In genomic region chr22:43378011-43378704, GRCh38 we compare ENCODE assay signal across 12 cellular contexts. TPM values are rescaled to one million over a fixed set of nuclear protein-coding genes. Genes with fewer than 3 reads are reported as not detected.
DNase-seq lines count a peak whose midpoint lies in the region; ATAC-seq, FAIRE-seq and TF ChIP-seq lines count a peak whose summit lies in the region.
"Had no signal": no experiment of that assay in that cellular context is flagged by ENCODE, and none has a peak within 500 bp of the region (broad histone marks: within the 10 kb centered on the region; RNA-seq: fewer than 3 reads in every experiment).

No MANE protein-coding gene starts in this region.

- no peak overlapping the region for H3K4me2 ChIP-seq in K562 (ENCODE audit: insufficient read depth, low read length)

- TF ChIP-seq CTCF in K562 (IDR thresholded peaks at IDR 0.05 in 2 of 3, conservative IDR thresholded peaks at IDR 0.05 in 1 of 3; ENCODE audit: insufficient read depth in 2 of 3, low read depth in 1 of 3, low read length in 3 of 3) = no peak

- TF ChIP-seq EP300 in K562 (IDR thresholded peaks at IDR 0.05; ENCODE audit: low read length) = no peak

- H3K27ac ChIP-seq in K562 (ENCODE audit: extremely low read depth, low read depth, low read length) = no peak overlapping the region
- H3K27ac ChIP-seq: skin epidermis had no signal

- H3K4me1 Mint-ChIP-seq in T-helper 17 cell = peaks cover 17% of the 10 kb centered on the region

- TF ChIP-seq RAD21 in K562 (CRISPR knock-in tag; conservative IDR thresholded peaks at IDR 0.05 in 1 of 2, IDR thresholded peaks at IDR 0.05 in 1 of 2) = no peak

- no peak for ATAC-seq in K562
- ATAC-seq in T-helper 17 cell = no peak
- ATAC-seq: Panc1 had no signal

- no peak for FAIRE-seq in K562 (lab: Jason Lieb, UNC)
- FAIRE-seq: A204.1 had no signal

- peaks cover 3% of the 10 kb centered on the region for H3K36me3 Mint-ChIP-seq in T-helper 17 cell (ENCODE audit: low read depth)

- no peak overlapping the region for H3K4me3 Mint-ChIP-seq in T-helper 17 cell

- CTCF ChIA-PET in K562 (lab: Yijun Ruan, JAX; ENCODE audit: low intra/inter-chr PET ratio) = interaction anchor here (0.5 kb wide), 1 partner anchor 187 kb away, joined by 4 read pairs; no protein-coding TSS in a partner anchor

- H3K9me3 ChIP-seq in K562 (replicated peaks; ENCODE audit: control insufficient read depth, insufficient read depth, low read depth, low read length) (no peaks in the 10 kb centered on the region), T-helper 17 cell (ENCODE audit: control insufficient read depth, low read length, poor library complexity, severe bottlenecking) (no peaks in the 10 kb centered on the region)

- WGBS in K562 (ENCODE audit: insufficient coverage, low coverage, missing lambda C conversion rate) = 0% methylated on average over 7 of the region's 7 CpGs

- H3K27ac Mint-ChIP-seq in T-helper 17 cell = no peak overlapping the region

- H3K4me1 ChIP-seq in K562 (replicated peaks in 1 of 2; ENCODE audit: control insufficient read depth in 2 of 2, insufficient read depth in 2 of 2, low read length in 2 of 2) = no peaks in the 10 kb centered on the region

- H3K9me1 ChIP-seq in K562 (ENCODE audit: control insufficient read depth, insufficient read depth, low read length) = no peaks in the 10 kb centered on the region

- TF ChIP-seq POLR2A in K562 (conservative IDR thresholded peaks at IDR 0.05) = no peak

- no peaks in the 10 kb centered on the region for H3K79me2 ChIP-seq in K562 (ENCODE audit: control insufficient read depth, insufficient read depth, low read length)

- H3K27me3 Mint-ChIP-seq in T-helper 17 cell = peaks cover 68% of the 10 kb centered on the region

- in situ Hi-C loops in K562 (cut with MboI) = loop anchor here (10.0 kb wide), 1 partner anchor 103 kb away; no protein-coding TSS in a partner anchor

- no peak overlapping the region; a peak in 1 of 4 replicates for H3K9ac ChIP-seq in K562 (ENCODE audit: insufficient read depth in 1 of 2, low read depth in 2 of 2, low read length in 2 of 2)

- no peaks in the 10 kb centered on the region for H4K20me1 ChIP-seq in K562 (replicated peaks; ENCODE audit: control insufficient read depth, insufficient read depth, low read length)

- BruUV-seq in K562 (replicated peaks; lab: Mats Ljungman, UMichigan) = no TSS peak

- H3K4me3 ChIP-seq in K562 = no peak overlapping the region
- H3K4me3 ChIP-seq: skin epidermis had no signal

- H3K27me3 ChIP-seq in K562 (ENCODE audit: control insufficient read depth in 2 of 2, insufficient read depth in 2 of 2, low read length in 2 of 2) = peaks cover 5 to 10% of the 10 kb centered on the region in 2 experiments; a peak in 2 of 5 replicates

- intact Hi-C loops in K562 (cut with micrococcal nuclease) = no loop called here

- POLR2A ChIA-PET in K562 (lab: Yijun Ruan, JAX) = interaction anchor here (0.9 kb wide), 1 partner anchor 105 kb away, joined by 3 read pairs; no protein-coding TSS in a partner anchor

- no peak overlapping the region for H2AFZ ChIP-seq in K562 (ENCODE audit: low read depth, low read length)

- peak; percentile 30 for DNase-seq in NCI-H2029 treated with DMSO at 0.1 percent for 48 hours (lab: John Stamatoyannopoulos, UW)
- no peak for DNase-seq in NCI-H2029 (lab: John Stamatoyannopoulos, UW)
- DNase-seq in KG1 (lab: John Stamatoyannopoulos, UW) = peak; percentile 14
- DNase-seq in K562 (ENCODE audit: extremely low read depth in 1 of 4, low spot score in 3 of 4) = no peak
- peak; percentile 9 for DNase-seq in smooth muscle cell of the brain vasculature (ENCODE audit: low read depth, low spot score)
- DNase-seq in retina = no peak
- no peak for DNase-seq in RKO (ENCODE audit: low spot score)
- DNase-seq in T-helper 17 cell = no peak
- DNase-seq: GOT3 had no signal

- no peaks in the 10 kb centered on the region for H3K36me3 ChIP-seq in K562 (ENCODE audit: control insufficient read depth, insufficient read depth, low read length)

TF ChIP-seq in K562, 482 proteins besides CTCF, POLR2A, EP300 and RAD21 (continues in another document):
- peak; percentile 84 for TF ChIP-seq NFIX (CRISPR knock-in tag; IDR thresholded peaks at IDR 0.05; ENCODE audit: low read depth)
- TF ChIP-seq USF2 (CRISPR knock-in tag; IDR thresholded peaks at IDR 0.05) = peak; percentile 40; the same call in 1 of the 2 replicates
- peak; percentile 88 for TF ChIP-seq NFIC (IDR thresholded peaks at IDR 0.05)
- TF ChIP-seq, protein P1, sequence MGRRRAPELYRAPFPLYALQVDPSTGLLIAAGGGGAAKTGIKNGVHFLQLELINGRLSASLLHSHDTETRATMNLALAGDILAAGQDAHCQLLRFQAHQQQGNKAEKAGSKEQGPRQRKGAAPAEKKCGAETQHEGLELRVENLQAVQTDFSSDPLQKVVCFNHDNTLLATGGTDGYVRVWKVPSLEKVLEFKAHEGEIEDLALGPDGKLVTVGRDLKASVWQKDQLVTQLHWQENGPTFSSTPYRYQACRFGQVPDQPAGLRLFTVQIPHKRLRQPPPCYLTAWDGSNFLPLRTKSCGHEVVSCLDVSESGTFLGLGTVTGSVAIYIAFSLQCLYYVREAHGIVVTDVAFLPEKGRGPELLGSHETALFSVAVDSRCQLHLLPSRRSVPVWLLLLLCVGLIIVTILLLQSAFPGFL (CRISPR knock-in tag; IDR thresholded peaks at IDR 0.05) = no peak
- peak; percentile 68 for TF ChIP-seq BHLHE40 (IDR thresholded peaks at IDR 0.05; ENCODE audit: low read length)
- peak; percentile 73; the same call in 1 of the 2 replicates for TF ChIP-seq ESRRA (IDR thresholded peaks at IDR 0.05; ENCODE audit: borderline replicate concordance, low read depth)

RNA-seq across cellular contexts. Expression of gene MPPED1, which starts 33.7 kb away (rescaled TPM):
- total RNA-seq in K562 (2011; cell fraction: chromatin; rRNA removed; ENCODE audit: low replicate concordance) = not detected in 2 replicates
- not detected in 2 replicates for total RNA-seq in K562 (2011; cell fraction: nucleolus; rRNA removed)
- total RNA-seq in K562 (2011; cell fraction: nucleoplasm; rRNA removed) = not detected in 2 replicates
- total RNA-seq in K562 (2014; rRNA removed) = not detected in 2 replicates
- not detected in 2 replicates for total RNA-seq in K562 (2014; rRNA removed; fragmentation: Illumina TruSeq; extraction: Trizol)
- not detected in 2 replicates for total RNA-seq in K562 (2015; rRNA removed; fragmentation: Illumina TruSeq; extraction: Trizol)
- not detected in 2 replicates for total RNA-seq in K562 (2021)
- not detected in 2 replicates for polyA plus RNA-seq in K562 (2011; rRNA removed)
- not detected in 2 replicates for polyA plus RNA-seq in K562 (2011; cell fraction: cytosol; rRNA removed)
- not detected in 2 replicates for polyA plus RNA-seq in K562 (2011; cell fraction: nucleus; rRNA removed)
- not detected in 2 replicates for polyA plus RNA-seq in K562 (2012)
- polyA plus RNA-seq in K562 (2014; fragmentation: Illumina TruSeq; extraction: Trizol) = not detected in 2 replicates
- polyA plus RNA-seq in K562 (2014; fragmentation: Nextera tagmentation; extraction: Ambion mirVana) = not detected
- polyA plus RNA-seq in K562 (2014; rRNA removed) = not detected in 2 replicates
- polyA minus RNA-seq in K562 (2011; rRNA and poly(A)+ RNA removed) = not detected in 2 replicates
- polyA minus RNA-seq in K562 (2011; cell fraction: cytosol; rRNA and poly(A)+ RNA removed) = not detected in 2 replicates
- not detected in 2 replicates for polyA minus RNA-seq in K562 (2011; cell fraction: nucleus; rRNA and poly(A)+ RNA removed)
- total RNA-seq in T-helper 17 cell = not detected

RNA-seq across cellular contexts. Expression of gene SCUBE1, which starts 35.0 kb away (rescaled TPM):
- total RNA-seq in K562 (2011; cell fraction: chromatin; rRNA removed; ENCODE audit: low replicate concordance) = 2.0 TPM in 1 of 2 replicates, not detected in the other
- total RNA-seq in K562 (2011; cell fraction: nucleolus; rRNA removed) = 0.17 and 0.66 TPM in 2 replicates
- total RNA-seq in K562 (2011; cell fraction: nucleoplasm; rRNA removed) = 0.07 and 0.76 TPM in 2 replicates
- total RNA-seq in K562 (2014; rRNA removed) = under 0.01 TPM in 1 of 2 replicates, not detected in the other
- total RNA-seq in K562 (2014; rRNA removed; fragmentation: Illumina TruSeq; extraction: Trizol) = not detected in 2 replicates
- 0.04 TPM in 1 of 2 replicates, not detected in the other for total RNA-seq in K562 (2015; rRNA removed; fragmentation: Illumina TruSeq; extraction: Trizol)
- total RNA-seq in K562 (2021) = 0.02 and 0.29 TPM in 2 replicates
- 0.01 and 0.47 TPM in 2 replicates for polyA plus RNA-seq in K562 (2011; rRNA removed)
- polyA plus RNA-seq in K562 (2011; cell fraction: cytosol; rRNA removed) = 0.19 and 0.27 TPM in 2 replicates
- polyA plus RNA-seq in K562 (2011; cell fraction: nucleus; rRNA removed) = 0.44 and 2.2 TPM in 2 replicates
- polyA plus RNA-seq in K562 (2012) = 0.04 and 0.11 TPM in 2 replicates
- polyA plus RNA-seq in K562 (2014; fragmentation: Illumina TruSeq; extraction: Trizol) = 0.03 TPM in 1 of 2 replicates, not detected in the other
- not detected for polyA plus RNA-seq in K562 (2014; fragmentation: Nextera tagmentation; extraction: Ambion mirVana)
- polyA plus RNA-seq in K562 (2014; rRNA removed) = not detected in 2 replicates
- polyA minus RNA-seq in K562 (2011; rRNA and poly(A)+ RNA removed) = 0.24 and 0.70 TPM in 2 replicates
- polyA minus RNA-seq in K562 (2011; cell fraction: cytosol; rRNA and poly(A)+ RNA removed) = 0.76 TPM in 1 of 2 replicates, not detected in the other
- polyA minus RNA-seq in K562 (2011; cell fraction: nucleus; rRNA and poly(A)+ RNA removed) = 0.33 and 0.40 TPM in 2 replicates
- not detected for total RNA-seq in T-helper 17 cell

Comparison
In these comparisons a context has a peak if more than half of its experiments do, and no peak if none do; other contexts are left out.
1. DNase-seq: peak in NCI-H2029 treated with DMSO at 0.1 percent for 48 hours (single experiment), KG1 (single experiment) and smooth muscle cell of the brain vasculature (single experiment); none in NCI-H2029 (single experiment), K562 (0 of 4), retina (single experiment), RKO (single experiment) and T-helper 17 cell (0 of 3).